8 cellular contexts compared by ENCODE assay signal in genomic region chr1:113835686-113836290, GRCh38. TPM values are rescaled to one million over a fixed set of nuclear protein-coding genes. Genes with fewer than 3 reads are reported as not detected.
DNase-seq lines count a peak whose midpoint lies in the region; ATAC-seq and TF ChIP-seq lines count a peak whose summit lies in the region.

No MANE protein-coding gene starts in this region.

- no peaks in the 10 kb centered on the region for H3K27me3 ChIP-seq in prostate gland (replicated peaks; ENCODE audit: insufficient read depth)

- ATAC-seq in HG03135 (IDR thresholded peaks at IDR 0.05; ENCODE audit: unreplicated experiment): no peak
- no peak for ATAC-seq in activated naive CD8-positive, alpha-beta T cell treated with anti-CD3 and anti-CD28 coated beads, Interleukin-2, amount 50 U/mL, for 24 hours

- H3K4me1 ChIP-seq in prostate gland (replicated peaks): no peaks in the 10 kb centered on the region

- peaks cover 53% of the 10 kb centered on the region for H3K36me3 Mint-ChIP-seq in activated CD4-positive, alpha-beta T cell treated with anti-CD3 and anti-CD28 coated beads, Interleukin-2, amount 10 ng/mL, durations not matched to agents 7 days and 5 days (ENCODE audit: low read depth)
- peaks cover 45% of the 10 kb centered on the region for H3K36me3 Mint-ChIP-seq in activated naive CD8-positive, alpha-beta T cell treated with anti-CD3 and anti-CD28 coated beads, Interleukin-2, amount 50 U/mL, for 24 hours (ENCODE audit: low read depth)

- no peak overlapping the region for H3K4me3 ChIP-seq in prostate gland

- H3K36me3 ChIP-seq in prostate gland: no peaks in the 10 kb centered on the region

- intact Hi-C loops in prostate gland (cut with DNase I): loop anchor here (5.0 to 10.0 kb wide), 3 partner anchors 67 to 447 kb away; partner anchors contain the start of genes AP4B1 and OLFML3

- H3K4me3 Mint-ChIP-seq in activated CD4-positive, alpha-beta T cell treated with anti-CD3 and anti-CD28 coated beads, Interleukin-2, amount 10 ng/mL, durations not matched to agents 7 days and 5 days: no peak overlapping the region
- H3K4me3 Mint-ChIP-seq in activated naive CD8-positive, alpha-beta T cell treated with anti-CD3 and anti-CD28 coated beads, Interleukin-2, amount 50 U/mL, for 24 hours: no peak overlapping the region

- no peak overlapping the region for H3K27ac Mint-ChIP-seq in activated CD4-positive, alpha-beta T cell treated with anti-CD3 and anti-CD28 coated beads, Interleukin-2, amount 10 ng/mL, durations not matched to agents 7 days and 5 days
- no peak overlapping the region for H3K27ac Mint-ChIP-seq in activated naive CD8-positive, alpha-beta T cell treated with anti-CD3 and anti-CD28 coated beads, Interleukin-2, amount 50 U/mL, for 24 hours

- CTCF ChIA-PET in activated CD4-positive, alpha-beta T cell treated with anti-CD3 and anti-CD28 coated beads, Interleukin-2, amount 10 ng/mL, durations not matched to agents 7 days and 5 days (lab: Charles Lee): interaction anchor here (0.6 to 1.8 kb wide), 8 partner anchors 41 to 453 kb away, joined by 3 to 5 read pairs (median 3); partner anchors contain the start of genes AP4B1 and DCLRE1B

- peaks cover 12% of the 10 kb centered on the region for H3K4me1 Mint-ChIP-seq in activated CD4-positive, alpha-beta T cell treated with anti-CD3 and anti-CD28 coated beads, Interleukin-2, amount 10 ng/mL, durations not matched to agents 7 days and 5 days
- H3K4me1 Mint-ChIP-seq in activated naive CD8-positive, alpha-beta T cell treated with anti-CD3 and anti-CD28 coated beads, Interleukin-2, amount 50 U/mL, for 24 hours: peaks cover 6% of the 10 kb centered on the region

- peak; percentile 54 for DNase-seq in activated CD4-positive, alpha-beta T cell treated with anti-CD3 and anti-CD28 coated beads, Interleukin-2, amount 10 ng/mL, durations not matched to agents 7 days and 5 days
- no peak for DNase-seq in activated CD4-positive, alpha-beta T cell treated with anti-CD3 and anti-CD28 coated beads, Interleukin-2, amount 50 U/mL, for 1 hour
- DNase-seq in Kasumi-1 (lab: John Stamatoyannopoulos, UW) (peak; percentile 45 to 59), SKM-1 treated with dmso at 0.1 percent for 144 hours (lab: John Stamatoyannopoulos, UW; ENCODE audit: unreplicated experiment) (peak; percentile 9), fibroblast of gingiva (ENCODE audit: low read depth) (peak; percentile 31), prostate gland (ENCODE audit: low spot score) (no peak)
- DNase-seq in activated naive CD8-positive, alpha-beta T cell treated with anti-CD3 and anti-CD28 coated beads, Interleukin-2, amount 50 U/mL, for 24 hours: no peak

- no peaks in the 10 kb centered on the region for H3K9me3 Mint-ChIP-seq in activated CD4-positive, alpha-beta T cell treated with anti-CD3 and anti-CD28 coated beads, Interleukin-2, amount 10 ng/mL, durations not matched to agents 7 days and 5 days
- no peaks in the 10 kb centered on the region for H3K9me3 Mint-ChIP-seq in activated naive CD8-positive, alpha-beta T cell treated with anti-CD3 and anti-CD28 coated beads, Interleukin-2, amount 50 U/mL, for 24 hours

- no peaks in the 10 kb centered on the region for H3K9me3 ChIP-seq in prostate gland

- WGBS in prostate gland: 16% methylated on average over 4 of the region's 4 CpGs

- POLR2A ChIA-PET in activated CD4-positive, alpha-beta T cell treated with anti-CD3 and anti-CD28 coated beads, Interleukin-2, amount 10 ng/mL, durations not matched to agents 7 days and 5 days (lab: Charles Lee): no interaction called here

- TF ChIP-seq CTCF in prostate gland (IDR thresholded peaks at IDR 0.05): peak; percentile 28 to 73 (median 68)

- no peak for TF ChIP-seq POLR2A in prostate gland (IDR thresholded peaks at IDR 0.05)

- no peak overlapping the region for H3K27ac ChIP-seq in prostate gland

- no peaks in the 10 kb centered on the region for H3K27me3 Mint-ChIP-seq in activated CD4-positive, alpha-beta T cell treated with anti-CD3 and anti-CD28 coated beads, Interleukin-2, amount 10 ng/mL, durations not matched to agents 7 days and 5 days
- H3K27me3 Mint-ChIP-seq in activated naive CD8-positive, alpha-beta T cell treated with anti-CD3 and anti-CD28 coated beads, Interleukin-2, amount 50 U/mL, for 24 hours: no peaks in the 10 kb centered on the region

RNA-seq across cellular contexts. Expression of gene RSBN1, which starts 23.5 kb away (rescaled TPM):
- 10 to 100 TPM; 30.8 to 31.7 TPM for total RNA-seq in activated CD4-positive, alpha-beta T cell treated with anti-CD3 and anti-CD28 coated beads, Interleukin-2, amount 10 ng/mL, durations not matched to agents 7 days and 5 days
- 10 to 100 TPM; 23.1 to 24.0 TPM for total RNA-seq in prostate gland

RNA-seq across cellular contexts. Expression of gene PTPN22, which starts 35.7 kb away (rescaled TPM):
- total RNA-seq in activated CD4-positive, alpha-beta T cell treated with anti-CD3 and anti-CD28 coated beads, Interleukin-2, amount 10 ng/mL, durations not matched to agents 7 days and 5 days: 10 to 100 TPM; 62.8 to 74.6 TPM
- total RNA-seq in prostate gland: 1 to 10 TPM in 1 of 2 donors, under 1 TPM in 1; 0.55 to 1.1 TPM

RNA-seq across cellular contexts. Expression of gene BCL2L15, which starts 51.6 kb away (rescaled TPM):
- 1 to 10 TPM in 1 of 2 experiments, under 1 TPM in 1; 0.98 to 1.1 TPM for total RNA-seq in activated CD4-positive, alpha-beta T cell treated with anti-CD3 and anti-CD28 coated beads, Interleukin-2, amount 10 ng/mL, durations not matched to agents 7 days and 5 days
- total RNA-seq in prostate gland: 10 to 100 TPM in 1 of 2 donors, under 1 TPM in 1; 0.46 to 92.5 TPM

Comparison
In these comparisons a context has a peak if more than half of its experiments do, and no peak if none do; other contexts are left out.
1. DNase-seq: peak in activated CD4-positive, alpha-beta T cell treated with anti-CD3 and anti-CD28 coated beads, Interleukin-2, amount 10 ng/mL, durations not matched to agents 7 days and 5 days (single experiment), Kasumi-1 (2 of 2), SKM-1 treated with dmso at 0.1 percent for 144 hours (single experiment) and fibroblast of gingiva (single experiment); none in activated CD4-positive, alpha-beta T cell treated with anti-CD3 and anti-CD28 coated beads, Interleukin-2, amount 50 U/mL, for 1 hour (single experiment), prostate gland (single experiment) and activated naive CD8-positive, alpha-beta T cell treated with anti-CD3 and anti-CD28 coated beads, Interleukin-2, amount 50 U/mL, for 24 hours (single experiment).
2. RNA of gene PTPN22, which starts 35.7 kb away (total RNA-seq): 62.8 to 74.6 TPM in activated CD4-positive, alpha-beta T cell treated with anti-CD3 and anti-CD28 coated beads, Interleukin-2, amount 10 ng/mL, durations not matched to agents 7 days and 5 days; 0.55 to 1.1 TPM in prostate gland; every median in the first group is over 10 times any median in the second.